Comparison of ENCODE assay signal across 7 cellular contexts in genomic region chr1:145782166-145783099, GRCh38. TPM values are rescaled to one million over a fixed set of nuclear protein-coding genes. Genes with fewer than 3 reads are reported as not detected.
DNase-seq lines count a peak whose midpoint lies in the region; ATAC-seq and TF ChIP-seq lines count a peak whose summit lies in the region.

No MANE protein-coding gene starts in this region.

- no peak for TF ChIP-seq POLR2A in gastroesophageal sphincter (IDR thresholded peaks at IDR 0.05)

- DNase-seq in WTC11 (ENCODE audit: low spot score) (no peak), smooth muscle cell of the brain vasculature (ENCODE audit: low read depth, low spot score) (peak; percentile 51), middle frontal gyrus (ENCODE audit: extremely low spot score, low spot score) (no peak), NCI-H1694 (lab: John Stamatoyannopoulos, UW) (no peak), COLO668 (lab: John Stamatoyannopoulos, UW; ENCODE audit: unreplicated experiment) (no peak)

- no peaks in the 10 kb centered on the region; the same call in 1 of the 2 replicates for H3K36me3 Mint-ChIP-seq in WTC11

- CTCF ChIA-PET in HEK293 (lab: Yijun Ruan, JAX), result interaction anchor here (0.6 to 1.0 kb wide), 4 partner anchors 13 to 50 kb away, joined by 3 to 6 read pairs (median 4); no protein-coding TSS in a partner anchor
- CTCF ChIA-PET in WTC11 (lab: Charles Lee), result no interaction called here

- H3K9me3 ChIP-seq in HEK293 (ENCODE audit: control insufficient read depth, insufficient read depth, low read depth, low read length) (no peaks in the 10 kb centered on the region), gastroesophageal sphincter (no peaks in the 10 kb centered on the region)

- H3K27ac ChIP-seq in HEK293 (ENCODE audit: extremely low read depth, low read depth, low read length) (no peak overlapping the region), gastroesophageal sphincter (peak overlapping the region; percentile 65 to 85 (median 78))

- peaks cover 0 to 3% of the 10 kb centered on the region in 2 experiments; a peak in 2 of 3 replicates for H3K36me3 ChIP-seq in HEK293 (ENCODE audit: control insufficient read depth in 2 of 2, insufficient read depth in 1 of 2, low read length in 2 of 2)
- H3K36me3 ChIP-seq in gastroesophageal sphincter, result peaks cover 0 to 28% of the 10 kb centered on the region in 2 donors

- H3K4me1 Mint-ChIP-seq in WTC11, result peaks cover 6% of the 10 kb centered on the region; the same call in 1 of the 2 replicates

- H3K9me3 Mint-ChIP-seq in WTC11, result no peaks in the 10 kb centered on the region

- ATAC-seq in WTC11 (no peak), gastroesophageal sphincter (peak; percentile 81)

- 0 out of 2 replicates have a peak, but pooled peaks cover 5% of the 10 kb centered on the region for H3K4me1 ChIP-seq in HEK293 (ENCODE audit: control insufficient read depth, insufficient read depth, low read length)
- peaks cover 0 to 69% (median 5%) of the 10 kb centered on the region in 3 donors for H3K4me1 ChIP-seq in gastroesophageal sphincter

- no peaks in the 10 kb centered on the region for H3K27me3 ChIP-seq in gastroesophageal sphincter

- TF ChIP-seq CTCF in HEK293 (tag by site-specific recombination; IDR thresholded peaks at IDR 0.05) (no peak), WTC11 (IDR thresholded peaks at IDR 0.05) (no peak), gastroesophageal sphincter (IDR thresholded peaks at IDR 0.05) (no peak)

- H3K27me3 Mint-ChIP-seq in WTC11 (ENCODE audit: low read depth), result no peaks in the 10 kb centered on the region

- POLR2A ChIA-PET in HEK293 (lab: Yijun Ruan, JAX), result no interaction called here
- POLR2A ChIA-PET in WTC11 (lab: Charles Lee), result no interaction called here

- 39 to 54% methylated on average over 7 to 12 of the region's 12 CpGs for WGBS in gastroesophageal sphincter (ENCODE audit: low coverage in 1 of 2), 2 donors

- H3K27ac Mint-ChIP-seq in WTC11, result 0 out of 2 replicates have a peak overlapping the region, but pooled peaks have one; percentile 44

- TF ChIP-seq EP300 in gastroesophageal sphincter (IDR thresholded peaks at IDR 0.05), result no peak

- H3K4me3 Mint-ChIP-seq in WTC11, result no peak overlapping the region

- H3K4me3 ChIP-seq in HEK293 (ENCODE audit: low read depth, low read length) (no peak overlapping the region), gastroesophageal sphincter (peak overlapping the region; percentile 23 to 49)

TF ChIP-seq in HEK293, 187 proteins besides CTCF, POLR2A, EP300 and RAD21 (continues in another document):
- no peak for TF ChIP-seq ZNF76 (tag by site-specific recombination; IDR thresholded peaks at IDR 0.05; ENCODE audit: borderline replicate concordance, low read depth)
- peak; percentile 44; the same call in 1 of the 2 replicates for TF ChIP-seq ZNF600 (tag by site-specific recombination; IDR thresholded peaks at IDR 0.05)
- peak; percentile 89 for TF ChIP-seq ZNF10 (tag by site-specific recombination; IDR thresholded peaks at IDR 0.05)
- 0 out of 2 replicates have a peak, but pooled peaks have one; percentile 32 for TF ChIP-seq ZNF501 (tag by site-specific recombination; IDR thresholded peaks at IDR 0.05)
- TF ChIP-seq ZNF843 (tag by site-specific recombination; IDR thresholded peaks at IDR 0.05), result 0 out of 2 replicates have a peak, but pooled peaks have one; percentile 44
- no peak for TF ChIP-seq ZNF48 (tag by site-specific recombination; IDR thresholded peaks at IDR 0.05)
- 0 out of 2 replicates have a peak, but pooled peaks have one; percentile 33 for TF ChIP-seq SP3 (tag by site-specific recombination; IDR thresholded peaks at IDR 0.05)
- TF ChIP-seq ZNF335 (tag by site-specific recombination; conservative IDR thresholded peaks at IDR 0.05), result 0 out of 2 replicates have a peak, but pooled peaks have one; percentile 32
- peak; percentile 63 for TF ChIP-seq ZEB2 (tag by site-specific recombination; IDR thresholded peaks at IDR 0.05)
- 0 out of 2 replicates have a peak, but pooled peaks have one; percentile 2 for TF ChIP-seq YY2 (tag by site-specific recombination; IDR thresholded peaks at IDR 0.05)
- 0 out of 2 replicates have a peak, but pooled peaks have one; percentile 33 for TF ChIP-seq SP7 (tag by site-specific recombination; IDR thresholded peaks at IDR 0.05)
- no peak for TF ChIP-seq ZNF621 (tag by site-specific recombination; IDR thresholded peaks at IDR 0.05)
- peak; percentile 74 for TF ChIP-seq KLF8 (tag by site-specific recombination; IDR thresholded peaks at IDR 0.05)
- no peak for TF ChIP-seq ZNF561 (tag by site-specific recombination; IDR thresholded peaks at IDR 0.05; ENCODE audit: borderline replicate concordance)
- peak; percentile 68 for TF ChIP-seq ZBTB17 (tag by site-specific recombination; IDR thresholded peaks at IDR 0.05)
- TF ChIP-seq ZNF324 (tag by site-specific recombination; IDR thresholded peaks at IDR 0.05), result 0 out of 2 replicates have a peak, but pooled peaks have one; percentile 38
- TF ChIP-seq ZNF184 (tag by site-specific recombination; IDR thresholded peaks at IDR 0.05), result peak; percentile 79
- TF ChIP-seq INSM2 (tag by site-specific recombination; IDR thresholded peaks at IDR 0.05), result peak; percentile 80
- no peak for TF ChIP-seq ZNF202 (tag by site-specific recombination; IDR thresholded peaks at IDR 0.05; ENCODE audit: borderline replicate concordance)

TF ChIP-seq in WTC11, 78 proteins besides CTCF, POLR2A, EP300 and RAD21:
- no peak for TF ChIP-seq TCF7 (CRISPR knock-in tag; IDR thresholded peaks at IDR 0.05; ENCODE audit: low read depth)
- no peak for TF ChIP-seq NR1H2 (CRISPR knock-in tag; IDR thresholded peaks at IDR 0.05)
- no peak for TF ChIP-seq RELA (CRISPR knock-in tag; IDR thresholded peaks at IDR 0.05; ENCODE audit: borderline replicate concordance)
- TF ChIP-seq ERG (CRISPR knock-in tag; IDR thresholded peaks at IDR 0.05), result no peak
- TF ChIP-seq ZNF396 (CRISPR knock-in tag; IDR thresholded peaks at IDR 0.05; ENCODE audit: borderline replicate concordance), result no peak
- TF ChIP-seq NFE2L1 (CRISPR knock-in tag; IDR thresholded peaks at IDR 0.05), result no peak
- no peak for TF ChIP-seq TP53 (CRISPR knock-in tag; IDR thresholded peaks at IDR 0.05)
- no peak for TF ChIP-seq GABPB1 (CRISPR knock-in tag; IDR thresholded peaks at IDR 0.05)
- TF ChIP-seq AR (CRISPR knock-in tag; IDR thresholded peaks at IDR 0.05), result no peak
- TF ChIP-seq SMAD3 (CRISPR knock-in tag; IDR thresholded peaks at IDR 0.05; ENCODE audit: borderline replicate concordance), result no peak

RNA-seq across cellular contexts. Expression of gene RNF115, which starts 41.5 kb away (rescaled TPM):
- total RNA-seq in WTC11 (2021) (8.1 to 9.2 TPM (median 9.0 TPM) in 3 replicates), gastroesophageal sphincter (10 to 100 TPM; 34.3 to 54.9 (median 39.9) TPM)

RNA-seq across cellular contexts. Expression of gene POLR3C, which starts 41.6 kb away (rescaled TPM):
- total RNA-seq in WTC11 (2021), result 20.2 to 24.9 TPM (median 22.7 TPM) in 3 replicates
- 10 to 100 TPM; 24.8 to 37.7 (median 29.9) TPM for total RNA-seq in gastroesophageal sphincter
